In the genomic region with DNA sequence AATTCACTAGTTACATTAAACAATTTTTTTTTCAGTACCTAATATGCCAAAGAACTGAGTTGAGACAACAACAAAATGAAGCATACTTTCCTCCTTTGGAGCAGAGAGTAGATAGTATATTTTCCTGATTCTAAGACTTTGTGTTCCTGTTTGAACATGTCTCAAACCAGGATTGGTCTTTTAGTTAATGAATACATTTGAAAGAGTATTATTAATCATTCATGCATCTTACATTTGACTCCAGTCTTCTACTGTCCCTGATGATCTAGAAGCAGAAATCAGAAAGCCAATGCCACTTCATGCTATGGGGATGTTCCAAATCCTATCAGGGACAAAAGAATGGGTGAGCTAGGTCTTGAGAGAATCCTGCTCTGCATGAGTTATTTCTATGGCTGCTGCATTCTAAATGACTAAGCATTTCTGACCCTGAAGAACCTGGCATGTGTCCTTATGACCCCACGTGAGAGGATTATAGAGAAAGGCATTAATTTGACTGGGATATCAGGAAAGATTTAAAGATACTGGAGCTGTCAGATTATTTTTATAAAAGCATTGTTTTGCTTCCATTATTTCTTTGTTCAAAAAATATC, we compare ENCODE assay signal across 11 cellular contexts. TPM values are rescaled to one million over a fixed set of nuclear protein-coding genes. Genes with fewer than 3 reads are reported as not detected.
DNase-seq lines count a peak whose midpoint lies in the region; ATAC-seq, FAIRE-seq and TF ChIP-seq lines count a peak whose summit lies in the region.
"Had no signal": no experiment of that assay in that cellular context is flagged by ENCODE, and none has a peak within 500 bp of the region (broad histone marks: within the 10 kb centered on the region; RNA-seq: fewer than 3 reads in every experiment).

No MANE protein-coding gene starts in this region.

- POLR2A ChIA-PET in HepG2 (lab: Yijun Ruan, JAX), result no interaction called here

- intact Hi-C loops in HepG2 (cut with micrococcal nuclease; ENCODE audit: unreplicated experiment) (no loop called here), right lobe of liver (cut with DNase I) (no loop called here), posterior vena cava (cut with DNase I) (no loop called here)

- peak; percentile 8 for DNase-seq in HepG2 (ENCODE audit: low spot score)
- no peak for DNase-seq in right lobe of liver
- DNase-seq in NCI-H460 (ENCODE audit: extremely low read depth, low read depth), result peak; percentile 37
- DNase-seq in dermis blood vessel endothelial cell, result peak; percentile 27
- no peak for DNase-seq in stimulated activated effector memory CD8-positive, alpha-beta T cell treated with anti-CD3 and anti-CD28 coated beads, Interleukin-12 subunit alpha, Interleukin-12 subunit beta, amount 100 ng/mL, for 72 hours (ENCODE audit: low spot score in 2 of 2)
- DNase-seq in activated gamma-delta T cell treated with Interleukin-2 at 50 U/mL for 16 hours, result no peak
- DNase-seq in posterior vena cava (ENCODE audit: low spot score), result no peak
- DNase-seq: right cardiac atrium had no signal

- H3K4me2 ChIP-seq in HepG2 (ENCODE audit: low read depth, low read length), result no peak overlapping the region

- no peaks in the 10 kb centered on the region for H3K9me3 ChIP-seq in HepG2 (ENCODE audit: low read length)
- H3K9me3 ChIP-seq in right lobe of liver, result no peaks in the 10 kb centered on the region

- no peaks in the 10 kb centered on the region for H3K36me3 Mint-ChIP-seq in stimulated activated effector memory CD8-positive, alpha-beta T cell treated with anti-CD3 and anti-CD28 coated beads, Interleukin-12 subunit alpha, Interleukin-12 subunit beta, amount 100 ng/mL, for 72 hours
- H3K36me3 Mint-ChIP-seq: brain had no signal

- H3K27ac ChIP-seq in HepG2 (ENCODE audit: extremely low read length, insufficient read depth, low read length) (no peak overlapping the region), right lobe of liver (no peak overlapping the region)

- TF ChIP-seq CTCF in HepG2 (CRISPR knock-in tag; IDR thresholded peaks at IDR 0.05), result no peak
- TF ChIP-seq CTCF in right lobe of liver (IDR thresholded peaks at IDR 0.05), result no peak

- no peak for TF ChIP-seq EP300 in HepG2 (IDR thresholded peaks at IDR 0.05; ENCODE audit: low read depth in 2 of 2, low read length in 2 of 2)
- no peak for TF ChIP-seq EP300 in HepG2 (CRISPR knock-in tag; IDR thresholded peaks at IDR 0.05; ENCODE audit: borderline replicate concordance)

- 8% methylated on average over 1 of the region's 1 CpG for WGBS in HepG2 (ENCODE audit: low lambda C conversion rate)
- 60% methylated on average over 1 of the region's 1 CpG for WGBS in right lobe of liver (ENCODE audit: insufficient coverage, low coverage, low lambda C conversion rate, missing lambda C conversion rate)

- H3K27me3 ChIP-seq in HepG2 (ENCODE audit: control insufficient read depth in 1 of 2, insufficient read depth in 2 of 2, low read length in 2 of 2), result no peaks in the 10 kb centered on the region
- H3K27me3 ChIP-seq in right lobe of liver, result no peaks in the 10 kb centered on the region

- H3K4me3 Mint-ChIP-seq in stimulated activated effector memory CD8-positive, alpha-beta T cell treated with anti-CD3 and anti-CD28 coated beads, Interleukin-12 subunit alpha, Interleukin-12 subunit beta, amount 100 ng/mL, for 72 hours, result no peak overlapping the region
- H3K4me3 Mint-ChIP-seq: brain, CD14-positive monocyte had no signal

- no peak for ATAC-seq in HepG2
- no peak for ATAC-seq in right lobe of liver
- peak; percentile 21 for ATAC-seq in stimulated activated effector memory CD8-positive, alpha-beta T cell treated with anti-CD3 and anti-CD28 coated beads, Interleukin-12 subunit alpha, Interleukin-12 subunit beta, amount 100 ng/mL, for 72 hours
- ATAC-seq in HG03460 (IDR thresholded peaks at IDR 0.05; ENCODE audit: unreplicated experiment), result no peak
- ATAC-seq: right cardiac atrium had no signal

- H4K20me1 ChIP-seq in HepG2 (ENCODE audit: insufficient read depth, low read length), result no peaks in the 10 kb centered on the region

- H3K4me3 ChIP-seq in HepG2 (replicated peaks in 1 of 3; ENCODE audit: insufficient read depth in 1 of 3, low read depth in 2 of 3, low read length in 3 of 3), result no peak overlapping the region
- no peak overlapping the region for H3K4me3 ChIP-seq in right lobe of liver

- no peaks in the 10 kb centered on the region for H3K79me2 ChIP-seq in HepG2 (ENCODE audit: insufficient read depth, low read length)

- no peak overlapping the region for H3K27ac Mint-ChIP-seq in stimulated activated effector memory CD8-positive, alpha-beta T cell treated with anti-CD3 and anti-CD28 coated beads, Interleukin-12 subunit alpha, Interleukin-12 subunit beta, amount 100 ng/mL, for 72 hours

- CTCF ChIA-PET in HepG2 (lab: Yijun Ruan, JAX; ENCODE audit: low intra/inter-chr PET ratio, low total read pairs), result no interaction called here

- no peak for TF ChIP-seq RAD21 in HepG2 (CRISPR knock-in tag; IDR thresholded peaks at IDR 0.05)

- no peak overlapping the region for H3K9ac ChIP-seq in HepG2 (ENCODE audit: insufficient read depth, low read depth, low read length)

- no peaks in the 10 kb centered on the region for H3K36me3 ChIP-seq in HepG2 (replicated peaks in 1 of 2; ENCODE audit: control insufficient read depth in 1 of 2, insufficient read depth in 2 of 2, low read length in 2 of 2)
- H3K36me3 ChIP-seq in right lobe of liver, result no peaks in the 10 kb centered on the region

- in situ Hi-C loops in HepG2 (cut with HindIII; ENCODE audit: extremely low pct_ligation_motif_present, low pct_unique_long_range_greater_than_20kb), result no loop called here

- TF ChIP-seq POLR2A in HepG2 (IDR thresholded peaks at IDR 0.05; ENCODE audit: insufficient read depth in 1 of 2, low read depth in 2 of 2, low read length in 2 of 2), result no peak
- TF ChIP-seq POLR2A in right lobe of liver (IDR thresholded peaks at IDR 0.05), result no peak

- no TSS peak for BruUV-seq in HepG2 (replicated peaks; lab: Mats Ljungman, UMichigan)

- peaks cover 3% of the 10 kb centered on the region for H3K9me3 Mint-ChIP-seq in stimulated activated effector memory CD8-positive, alpha-beta T cell treated with anti-CD3 and anti-CD28 coated beads, Interleukin-12 subunit alpha, Interleukin-12 subunit beta, amount 100 ng/mL, for 72 hours
- H3K9me3 Mint-ChIP-seq: brain had no signal

- H3K4me1 Mint-ChIP-seq in stimulated activated effector memory CD8-positive, alpha-beta T cell treated with anti-CD3 and anti-CD28 coated beads, Interleukin-12 subunit alpha, Interleukin-12 subunit beta, amount 100 ng/mL, for 72 hours, result peaks cover 51% of the 10 kb centered on the region
- H3K4me1 Mint-ChIP-seq: brain had no signal

- H3K4me1 ChIP-seq in HepG2 (ENCODE audit: insufficient read depth, low read length), result no peaks in the 10 kb centered on the region
- H3K4me1 ChIP-seq in right lobe of liver, result no peaks in the 10 kb centered on the region

- no peak for FAIRE-seq in HepG2 (lab: Jason Lieb, UNC)

- H2AFZ ChIP-seq in HepG2 (ENCODE audit: low read length), result no peak overlapping the region

TF ChIP-seq in HepG2, 621 proteins besides CTCF, POLR2A, EP300 and RAD21:
- no peak for TF ChIP-seq CC2D1A (CRISPR knock-in tag; IDR thresholded peaks at IDR 0.05)
- peak; percentile 60 for TF ChIP-seq NFE2L2 (IDR thresholded peaks at IDR 0.05; ENCODE audit: low read length)

RNA-seq across cellular contexts. Expression of a gene that starts 32.9 kb away (rescaled TPM):
- total RNA-seq in HepG2 (2016; rRNA removed; fragmentation: Illumina TruSeq; extraction: Trizol), result 55.4 TPM in 2 replicates
- total RNA-seq in HepG2 (2016; cell fraction: cytosol; rRNA removed; fragmentation: Illumina TruSeq; extraction: Trizol; ENCODE audit: low read depth), result 8.2 and 11.3 TPM in 2 replicates
- 50.3 and 56.4 TPM in 2 replicates for total RNA-seq in HepG2 (2016; cell fraction: insoluble cytoplasmic fraction; rRNA removed; fragmentation: Illumina TruSeq; extraction: Trizol)
- total RNA-seq in HepG2 (2016; cell fraction: membrane; rRNA removed; fragmentation: Illumina TruSeq; extraction: Trizol), result 19.1 and 21.6 TPM in 2 replicates
- 106 and 117 TPM in 2 replicates for total RNA-seq in HepG2 (2016; cell fraction: nucleus; rRNA removed; fragmentation: Illumina TruSeq; extraction: Trizol)
- polyA plus RNA-seq in HepG2 (2011; rRNA removed), result 19.3 and 27.1 TPM in 2 replicates
- polyA plus RNA-seq in HepG2 (2011; cell fraction: cytosol; rRNA removed), result 23.1 and 24.2 TPM in 2 replicates
- polyA plus RNA-seq in HepG2 (2011; cell fraction: nucleus; rRNA removed), result 28.6 and 31.4 TPM in 2 replicates
- polyA plus RNA-seq in HepG2 (2012), result 16.4 and 17.7 TPM in 2 replicates
- 1.4 and 1.5 TPM in 2 replicates for polyA plus RNA-seq in HepG2 (2016; cell fraction: cytosol; fragmentation: Illumina TruSeq; extraction: Trizol; ENCODE audit: low read depth)
- 35.7 and 36.6 TPM in 2 replicates for polyA plus RNA-seq in HepG2 (2016; cell fraction: insoluble cytoplasmic fraction; fragmentation: Illumina TruSeq; extraction: Trizol; ENCODE audit: low read depth)
- 6.8 TPM in 2 replicates for polyA plus RNA-seq in HepG2 (2016; cell fraction: membrane; fragmentation: Illumina TruSeq; extraction: Trizol; ENCODE audit: low read depth)
- polyA plus RNA-seq in HepG2 (2016; cell fraction: nucleus; fragmentation: Illumina TruSeq; extraction: Trizol; ENCODE audit: insufficient read depth, low read depth), result 41.8 and 44.0 TPM in 2 replicates
- 130 and 203 TPM in 2 replicates for polyA minus RNA-seq in HepG2 (2011; rRNA and poly(A)+ RNA removed; ENCODE audit: low replicate concordance)
- 59.9 and 63.4 TPM in 2 replicates for polyA minus RNA-seq in HepG2 (2011; cell fraction: cytosol; rRNA and poly(A)+ RNA removed)
- polyA minus RNA-seq in HepG2 (2011; cell fraction: nucleus; rRNA and poly(A)+ RNA removed), result 167 and 169 TPM in 2 replicates
- 10 to 100 TPM; 49.9 to 89.6 (median 63.2) TPM for total RNA-seq in right lobe of liver
- 130 and 132 TPM in 2 replicates for total RNA-seq in NCI-H460 (2014; rRNA removed; shearing (Covaris generic))
- polyA plus RNA-seq in NCI-H460 (2014; cell fraction: nucleus; rRNA removed), result 45.3 and 80.7 TPM in 2 replicates
- 389 and 524 TPM in 2 replicates for total RNA-seq in dermis blood vessel endothelial cell
- 100 to 1,000 TPM; 393 to 453 TPM for total RNA-seq in posterior vena cava

Comparison
In these comparisons a context has a peak if more than half of its experiments do, and no peak if none do; other contexts are left out.
1. DNase-seq: peak in HepG2 (single experiment), NCI-H460 (single experiment) and dermis blood vessel endothelial cell (single experiment); none in right lobe of liver (0 of 3), stimulated activated effector memory CD8-positive, alpha-beta T cell treated with anti-CD3 and anti-CD28 coated beads, Interleukin-12 subunit alpha, Interleukin-12 subunit beta, amount 100 ng/mL, for 72 hours (0 of 2), activated gamma-delta T cell treated with Interleukin-2 at 50 U/mL for 16 hours (single experiment) and posterior vena cava (single experiment).